In the genomic region with DNA sequence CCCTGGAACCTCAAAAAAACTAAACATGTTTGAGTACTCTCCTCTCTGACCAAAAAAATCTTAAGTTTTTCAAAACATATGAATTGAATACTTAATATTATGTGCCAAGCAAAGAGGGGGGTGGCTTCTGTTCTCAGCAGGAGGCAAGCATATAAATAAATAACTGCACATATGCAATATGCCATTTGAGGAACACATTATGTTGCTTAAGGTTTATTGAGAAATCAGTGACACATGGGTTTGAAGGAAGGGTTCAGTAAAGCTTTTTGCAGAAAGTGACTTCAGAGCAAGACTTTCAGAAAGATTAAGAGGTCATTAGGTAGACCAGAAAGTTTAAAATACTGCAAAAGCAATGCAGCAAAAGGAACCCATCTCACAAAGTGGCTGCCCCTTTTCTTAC, we compare ENCODE assay signal across 21 cellular contexts.
"Had no signal": no experiment of that assay in that cellular context is flagged by ENCODE, and none has a peak within 500 bp of the region (broad histone marks: within the 10 kb centered on the region; RNA-seq: fewer than 3 reads in every experiment).

No MANE protein-coding gene starts in this region.

- DNase-seq: activated CD4-positive, alpha-beta T cell treated with anti-CD3 and anti-CD28 coated beads for 36 hours; activated CD4-positive, CD25-positive, alpha-beta regulatory T cell; activated CD8-positive, alpha-beta memory T cell treated with anti-CD3 and anti-CD28 coated beads, Interleukin-2, amount 10 ng/mL, durations not matched to agents 7 days and 5 days; activated CD8-positive, alpha-beta T cell treated with anti-CD3 and anti-CD28 coated beads, Interleukin-2, amount 10 ng/mL, durations not matched to agents 7 days and 5 days; activated naive CD8-positive, alpha-beta T cell treated with anti-CD3 and anti-CD28 coated beads, Interleukin-2, amount 50 U/mL, for 24 hours; activated T-cell treated with anti-CD3 and anti-CD28 coated beads, Interleukin-2, amount 50 U/mL, for 48 hours; amygdala; caudate nucleus; head of caudate nucleus; hippocampal formation; kidney; left colon; mammary epithelial cell; naive B cell; nephron progenitor cell; right lobe of liver; stimulated activated CD4-positive, alpha-beta T cell treated with anti-CD3 and anti-CD28 coated beads, Interleukin-12 subunit alpha, Interleukin-12 subunit beta, amount 100 ng/mL, for 4 hours; stimulated activated CD4-positive, alpha-beta T cell treated with anti-CD3 and anti-CD28 coated beads, Interleukin-4, amount 100 ng/mL, for 1 hour; stimulated activated naive CD8-positive, alpha-beta T cell treated with anti-CD3 and anti-CD28 coated beads, Interleukin-15, Interleukin-2, amounts not matched to agents 100 U/mL and 50 U/mL, for 24 hours; trophoblast cell; uterus had no signal

- ATAC-seq: activated CD4-positive, alpha-beta T cell treated with anti-CD3 and anti-CD28 coated beads for 36 hours; activated CD8-positive, alpha-beta memory T cell treated with anti-CD3 and anti-CD28 coated beads, Interleukin-2, amount 10 ng/mL, durations not matched to agents 7 days and 5 days; activated CD8-positive, alpha-beta T cell treated with anti-CD3 and anti-CD28 coated beads, Interleukin-2, amount 10 ng/mL, durations not matched to agents 7 days and 5 days; activated naive CD8-positive, alpha-beta T cell treated with anti-CD3 and anti-CD28 coated beads, Interleukin-2, amount 50 U/mL, for 24 hours; left colon; right lobe of liver; stimulated activated naive CD8-positive, alpha-beta T cell treated with anti-CD3 and anti-CD28 coated beads, Interleukin-15, Interleukin-2, amounts not matched to agents 100 U/mL and 50 U/mL, for 24 hours had no signal
